Comparison of ENCODE assay signal across 1 cellular context in genomic region chr13:49124693-49125304, GRCh38.
TF ChIP-seq lines count a peak whose summit lies in the region.

No MANE protein-coding gene starts in this region.

TF ChIP-seq in HEK293, 187 proteins besides CTCF, POLR2A, EP300 and RAD21 (continued from another document):
- TF ChIP-seq PRDM6 (tag by site-specific recombination; IDR thresholded peaks at IDR 0.05) (peak; percentile 76), ZBTB6 (tag by site-specific recombination; IDR thresholded peaks at IDR 0.05) (no peak), GLIS1 (tag by site-specific recombination; IDR thresholded peaks at IDR 0.05) (peak; percentile 15; the same call in 1 of the 2 replicates), ZNF202 (tag by site-specific recombination; IDR thresholded peaks at IDR 0.05; ENCODE audit: borderline replicate concordance) (no peak), ZNF660 (tag by site-specific recombination; IDR thresholded peaks at IDR 0.05) (0 out of 2 replicates have a peak, but pooled peaks have one; percentile 52), PRDM4 (tag by site-specific recombination; IDR thresholded peaks at IDR 0.05) (peak; percentile 92), ZBTB44 (tag by site-specific recombination; IDR thresholded peaks at IDR 0.05) (no peak), ZNF600 (tag by site-specific recombination; IDR thresholded peaks at IDR 0.05) (peak; percentile 54)
